In genomic region chr1:173267453-173267945, GRCh38 we compare ENCODE assay signal across 11 cellular contexts.
DNase-seq lines count a peak whose midpoint lies in the region; TF ChIP-seq lines count a peak whose summit lies in the region.
"Had no signal": no experiment of that assay in that cellular context is flagged by ENCODE, and none has a peak within 500 bp of the region (broad histone marks: within the 10 kb centered on the region; RNA-seq: fewer than 3 reads in every experiment).

No MANE protein-coding gene starts in this region.

- in situ Hi-C loops in G401 (cut with HindIII; ENCODE audit: low sequenced_read_pairs), result no loop called here

- DNase-seq in NCI-H748 (lab: John Stamatoyannopoulos, UW; ENCODE audit: unreplicated experiment), result peak; percentile 0
- no peak for DNase-seq in NCI-H748 treated with DMSO at 0.1 percent for 48 hours (lab: John Stamatoyannopoulos, UW)
- DNase-seq in epithelial cell of esophagus (ENCODE audit: low read depth), result peak; percentile 37
- DNase-seq in stromal cell of bone marrow (ENCODE audit: low read depth), result peak; percentile 53
- DNase-seq in NCI-H146 (lab: John Stamatoyannopoulos, UW), result no peak
- DNase-seq in stimulated activated naive CD4-positive, alpha-beta T cell treated with Interleukin-2 at 50 U/mL for 16 hours (lab: John Stamatoyannopoulos, UW), result no peak
- DNase-seq in G401 (ENCODE audit: low spot score), result no peak
- DNase-seq: DND-41, NCI-H2029 had no signal

- no peak for TF ChIP-seq CTCF in epithelial cell of esophagus (IDR thresholded peaks at IDR 0.05; ENCODE audit: insufficient read depth, low read depth, low read length, missing control alignments)

- no peak overlapping the region for H3K4me3 ChIP-seq in epithelial cell of esophagus (ENCODE audit: low read length)
- H3K4me3 ChIP-seq: suprapubic skin had no signal

TF ChIP-seq in PFSK-1, 5 proteins besides CTCF, POLR2A, EP300 and RAD21:
- TF ChIP-seq SIN3A (IDR thresholded peaks at IDR 0.05; ENCODE audit: borderline replicate concordance, insufficient read depth, low read length) (peak; percentile 59; the same call in 1 of the 2 replicates), REST (IDR thresholded peaks at IDR 0.05; ENCODE audit: insufficient read depth in 1 of 2, low read depth in 2 of 2, low read length in 2 of 2) (peak in 1 of 2 experiments; percentile 74; a peak in 1 of 4 replicates), FOXP2 (optimal IDR thresholded peaks at IDR 0.05; ENCODE audit: borderline replicate concordance, extremely low read depth, extremely low read length, insufficient read depth) (no peak), TAF1 (IDR thresholded peaks at IDR 0.05; ENCODE audit: borderline replicate concordance, insufficient read depth, low read length) (peak; percentile 35; the same call in 1 of the 2 replicates)
TF ChIP-seq in PFSK-1: peak in this region for 3.

Comparison
In these comparisons a context has a peak if more than half of its experiments do, and no peak if none do; other contexts are left out.
1. DNase-seq: peak in NCI-H748 (single experiment), epithelial cell of esophagus (single experiment) and stromal cell of bone marrow (single experiment); none in NCI-H748 treated with DMSO at 0.1 percent for 48 hours (single experiment), NCI-H146 (single experiment), stimulated activated naive CD4-positive, alpha-beta T cell treated with Interleukin-2 at 50 U/mL for 16 hours (single experiment) and G401 (single experiment).